Comparison of ENCODE assay signal across 1 cellular context in genomic region chr1:151222130-151222529, GRCh38.
TF ChIP-seq lines count a peak whose summit lies in the region.

No MANE protein-coding gene starts in this region.

TF ChIP-seq in SK-N-SH treated with all-trans-retinoic acid at 6 μM for 48 hours, 23 proteins besides CTCF, POLR2A, EP300 and RAD21 (continued from another document):
- no peak for TF ChIP-seq CSRNP3 (CRISPR knock-in tag; IDR thresholded peaks at IDR 0.05)
- no peak for TF ChIP-seq ZC3H10 (CRISPR knock-in tag; IDR thresholded peaks at IDR 0.05)
- no peak for TF ChIP-seq ESRRG (CRISPR knock-in tag; IDR thresholded peaks at IDR 0.05)
